ENCODE assay signal across 8 cellular contexts in the genomic region with DNA sequence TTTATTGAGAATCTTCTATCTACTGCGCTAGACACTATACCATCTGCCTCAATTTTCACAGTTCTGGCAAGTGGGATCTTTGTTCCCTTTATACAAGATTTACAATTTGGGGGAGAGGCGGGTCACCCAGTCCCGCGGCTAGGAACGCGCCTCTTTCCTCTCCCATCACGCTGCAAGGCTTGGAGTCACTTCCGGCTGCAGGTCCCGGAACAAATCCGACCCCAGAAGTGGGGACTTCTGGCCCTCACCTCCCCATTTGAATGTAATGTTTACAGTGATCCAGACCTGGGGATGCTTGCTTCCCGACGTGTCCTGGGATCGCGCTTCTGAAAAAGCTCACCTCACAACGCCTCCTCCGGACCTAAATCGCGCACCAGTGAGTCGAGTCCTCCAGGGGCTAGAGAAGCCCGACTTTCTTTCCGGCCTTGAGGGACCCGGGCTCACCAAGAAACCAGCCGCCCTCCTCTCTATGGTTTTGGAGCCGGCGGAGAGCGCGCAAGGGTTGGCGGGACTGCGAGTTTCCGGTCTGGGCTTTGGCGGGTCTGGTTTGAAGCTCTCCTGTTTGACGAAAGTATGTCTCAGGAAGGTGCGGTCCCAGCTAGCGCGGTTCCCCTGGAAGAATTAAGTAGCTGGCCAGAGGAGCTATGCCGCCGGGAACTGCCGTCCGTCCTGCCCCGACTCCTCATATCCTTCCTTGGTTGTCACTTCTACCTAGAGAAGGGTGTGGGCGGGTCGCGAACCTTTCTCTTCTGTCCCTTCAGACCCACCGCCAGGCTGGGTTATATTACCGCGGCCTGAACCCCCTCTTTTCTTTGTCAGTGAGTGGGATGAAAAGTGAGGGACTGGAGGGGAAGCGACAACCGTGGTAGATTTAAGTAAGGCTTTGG. TPM values are rescaled to one million over a fixed set of nuclear protein-coding genes. Genes with fewer than 3 reads are reported as not detected.
DNase-seq lines count a peak whose midpoint lies in the region; ATAC-seq and TF ChIP-seq lines count a peak whose summit lies in the region.

Gene METTL18 (minus strand): TSS at position 378 of the 887 bp plus-strand sequence. CDS start 1,212 bp downstream, outside the sequence.

- TF ChIP-seq CTCF in KMS-11 (conservative IDR thresholded peaks at IDR 0.05; ENCODE audit: low read depth, low read length) (no peak; the same call in 1 of the 2 replicates), Peyer's patch (IDR thresholded peaks at IDR 0.05) (peak in 3 of 6 experiments; percentile 11 to 25 (median 19)), esophagus squamous epithelium (IDR thresholded peaks at IDR 0.05) (peak in 1 of 6 experiments; percentile 14)

- H3K9me3 ChIP-seq in Peyer's patch (no peaks in the 10 kb centered on the region), esophagus squamous epithelium (no peaks in the 10 kb centered on the region)

- peak within 1 kb of the TSS; percentile 78 for H3K9ac ChIP-seq in KMS-11

- H3K36me3 ChIP-seq in KMS-11 (ENCODE audit: insufficient read depth), result no peaks in the 10 kb centered on the region
- H3K36me3 ChIP-seq in Peyer's patch, result no peaks in the 10 kb centered on the region
- H3K36me3 ChIP-seq in esophagus squamous epithelium, result peaks cover 0 to 9% (median 0%) of the 10 kb centered on the region in 3 donors

- H3K4me3 ChIP-seq in KMS-11 (IDR thresholded peaks at IDR 0.05; ENCODE audit: insufficient read depth, low read depth, low read length) (peak within 1 kb of the TSS; percentile 97), Peyer's patch (peak within 1 kb of the TSS; percentile 62 to 97 (median 68)), esophagus squamous epithelium (peak within 1 kb of the TSS; percentile 61 to 86 (median 72))

- 0 to 1% methylated on average over 18 to 24 of the region's 48 CpGs for WGBS in esophagus squamous epithelium, 2 donors

- peak; percentile 87 for DNase-seq in DMS53 treated with DMSO at 0.1 percent for 48 hours (lab: John Stamatoyannopoulos, UW; ENCODE audit: unreplicated experiment)
- DNase-seq in Peyer's patch, result peak; percentile 89 to 95 (median 90)
- peak; percentile 92 to 93 for DNase-seq in activated T-cell treated with anti-CD3 and anti-CD28 coated beads, Interleukin-2, amount 50 U/mL, for 48 hours
- peak; percentile 72 for DNase-seq in esophagus squamous epithelium (lab: John Stamatoyannopoulos, UW)
- DNase-seq in myocyte (ENCODE audit: low read depth), result peak; percentile 97
- peak; percentile 78 to 90 for DNase-seq in stimulated activated CD8-positive, alpha-beta memory T cell treated with anti-CD3 and anti-CD28 coated beads, Interleukin-7, amount 100 ng/mL, for 48 hours (ENCODE audit: extremely low read depth in 1 of 2, low read depth in 1 of 2)

- ATAC-seq in GM21737 (IDR thresholded peaks at IDR 0.05; ENCODE audit: unreplicated experiment), result peak; percentile 97

- H3K27ac ChIP-seq in KMS-11, result peak within 1 kb of the TSS; percentile 39
- peak within 1 kb of the TSS; percentile 81 to 93 (median 83) for H3K27ac ChIP-seq in Peyer's patch
- H3K27ac ChIP-seq in esophagus squamous epithelium, result peak within 1 kb of the TSS; percentile 87 to 95 (median 92)

- intact Hi-C loops in esophagus squamous epithelium (cut with DNase I), result no loop called here

- H3K4me1 ChIP-seq in KMS-11 (ENCODE audit: low read depth, poor library complexity, severe bottlenecking) (peaks cover 23% of the 10 kb centered on the region), Peyer's patch (peaks cover 0 to 18% (median 0%) of the 10 kb centered on the region in 4 donors), esophagus squamous epithelium (peaks cover 11 to 31% (median 11%) of the 10 kb centered on the region in 3 donors)

- peaks cover 37% of the 10 kb centered on the region; the same call in 1 of the 2 replicates for H3K79me2 ChIP-seq in KMS-11 (ENCODE audit: insufficient read depth, low read depth)

- TF ChIP-seq POLR2A in Peyer's patch (IDR thresholded peaks at IDR 0.05) (peak in 1 of 2 donors; percentile 35), esophagus squamous epithelium (IDR thresholded peaks at IDR 0.05) (peak in 2 of 4 donors; percentile 23 to 29)

- H3K27me3 ChIP-seq in KMS-11 (ENCODE audit: insufficient read depth, low read depth) (no peaks in the 10 kb centered on the region), Peyer's patch (no peaks in the 10 kb centered on the region), esophagus squamous epithelium (no peaks in the 10 kb centered on the region)

- H2AFZ ChIP-seq in KMS-11 (ENCODE audit: low read depth), result peak within 1 kb of the TSS; percentile 71

- H3K4me2 ChIP-seq in KMS-11, result peak within 1 kb of the TSS; percentile 60

- no peaks in the 10 kb centered on the region for H4K20me1 ChIP-seq in KMS-11 (ENCODE audit: insufficient read depth)

RNA-seq across cellular contexts. Expression of gene METTL18, which starts in this region (rescaled TPM):
- total RNA-seq in Peyer's patch (1 to 10 TPM; 1.5 to 8.9 (median 5.0) TPM), esophagus squamous epithelium (10 to 100 TPM in 1 of 4 donors, 1 to 10 TPM in 3; 4.3 to 12.1 (median 6.4) TPM), myocyte (4.6 and 5.6 TPM in 2 replicates)
- 2.5 TPM for polyA plus RNA-seq in myocyte (2012)

Comparison
In these comparisons a context has a peak if more than half of its experiments do, and no peak if none do; other contexts are left out.
1. Peak in every context shown above with its lines: DNase-seq, ATAC-seq, H3K4me3 ChIP-seq and H3K27ac ChIP-seq.
2. H3K27ac ChIP-seq: peak in every context shown above with its lines; median percentile 92 in esophagus squamous epithelium; 83 in Peyer's patch; 39 in KMS-11.